9 cellular contexts compared by ENCODE assay signal in the genomic region with DNA sequence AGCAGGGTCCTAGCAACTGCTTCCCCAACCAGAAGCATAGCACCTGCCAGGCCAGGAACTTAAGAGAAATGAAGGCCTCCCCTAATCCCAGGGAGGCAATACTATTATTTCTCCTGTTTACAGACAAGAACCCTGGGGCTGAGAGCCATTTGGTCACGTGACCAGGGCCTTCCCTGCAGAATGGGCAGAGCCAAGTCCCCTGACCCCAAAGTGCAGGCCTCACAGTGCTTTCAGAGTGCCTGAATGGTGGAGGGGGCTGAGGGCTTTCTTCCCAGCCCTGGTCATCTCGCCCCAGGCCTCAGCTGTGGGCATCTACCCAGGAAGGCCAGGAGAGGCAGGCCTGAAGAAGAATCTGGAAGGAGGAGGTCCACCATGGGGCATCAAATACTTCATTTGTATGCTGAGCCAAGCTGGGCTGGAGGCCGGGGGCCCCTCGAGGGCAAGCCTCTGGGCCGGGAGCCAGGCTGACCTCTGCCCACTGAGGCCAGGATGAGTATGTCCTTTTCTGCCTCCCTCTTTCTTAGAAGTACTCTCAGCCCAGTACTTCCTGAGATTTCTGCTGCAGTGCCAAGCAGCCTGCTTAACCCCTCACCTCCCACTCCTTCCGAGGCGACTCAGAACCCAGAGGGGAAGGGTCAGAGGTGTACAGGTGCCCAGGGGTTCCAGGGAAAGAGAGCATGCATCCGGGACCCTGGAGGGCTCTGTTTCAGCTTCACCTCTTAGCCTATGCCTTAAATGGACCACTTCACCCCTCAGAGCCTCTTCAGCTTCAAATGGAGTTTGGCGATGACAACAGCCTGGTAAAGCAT. TPM values are rescaled to one million over a fixed set of nuclear protein-coding genes. Genes with fewer than 3 reads are reported as not detected.
DNase-seq lines count a peak whose midpoint lies in the region; ATAC-seq, FAIRE-seq and TF ChIP-seq lines count a peak whose summit lies in the region.
"Had no signal": no experiment of that assay in that cellular context is flagged by ENCODE, and none has a peak within 500 bp of the region (broad histone marks: within the 10 kb centered on the region; RNA-seq: fewer than 3 reads in every experiment).

No MANE protein-coding gene starts in this region.

- H3K4me1 Mint-ChIP-seq in brain, result peaks cover 42% of the 10 kb centered on the region

- no peaks in the 10 kb centered on the region for H3K79me2 ChIP-seq in HCT116 (ENCODE audit: insufficient read depth, low read length)

- no peak for TF ChIP-seq RAD21 in HCT116 (IDR thresholded peaks at IDR 0.05; ENCODE audit: low read depth)

- H3K27me3 ChIP-seq in HCT116 (ENCODE audit: insufficient read depth, low read length) (no peaks in the 10 kb centered on the region), right lobe of liver (no peaks in the 10 kb centered on the region), stomach (no peaks in the 10 kb centered on the region)

- H3K27ac Mint-ChIP-seq in brain, result peak overlapping the region in 3 of 5 experiments; percentile 27 to 61 (median 42)

- no peak overlapping the region for H3K4me3 ChIP-seq in HCT116 (replicated peaks in 1 of 2; ENCODE audit: low read depth in 1 of 2, low read length in 2 of 2)
- no peak overlapping the region for H3K4me3 ChIP-seq in right lobe of liver
- no peak overlapping the region for H3K4me3 ChIP-seq in stomach

- POLR2A ChIA-PET in HCT116 (lab: Charles Lee), result no interaction called here

- 67% methylated on average over 6 of the region's 9 CpGs for WGBS in right lobe of liver (ENCODE audit: insufficient coverage, low coverage, low lambda C conversion rate, missing lambda C conversion rate)
- WGBS in stomach, 5 donors, result 45 to 62% (median 60%) methylated on average over 9 of the region's 9 CpGs

- H3K4me2 ChIP-seq in HCT116 (ENCODE audit: low read length), result no peak overlapping the region

- intact Hi-C loops in HCT116 (cut with micrococcal nuclease), result no loop called here
- intact Hi-C loops in right lobe of liver (cut with DNase I), result loop anchor here in 1 of 2 donors (10.0 kb wide), 1 partner anchor 45 kb away; a partner anchor contains a TSS
- intact Hi-C loops in stomach (cut with DNase I; ENCODE audit: low total_unique reads), result no loop called here

- no peak overlapping the region for H3K4me3 Mint-ChIP-seq in brain
- H3K4me3 Mint-ChIP-seq: activated naive CD8-positive, alpha-beta T cell treated with anti-CD3 and anti-CD28 coated beads, Interleukin-2, amount 10 ng/mL, durations not matched to agents 7 days and 5 days had no signal

- H3K9me3 ChIP-seq in HCT116 (ENCODE audit: control insufficient read depth in 1 of 2, insufficient read depth in 1 of 2, low read depth in 1 of 2, low read length in 2 of 2) (no peaks in the 10 kb centered on the region), right lobe of liver (no peaks in the 10 kb centered on the region), stomach (no peaks in the 10 kb centered on the region)

- no TSS peak for BruUV-seq in HCT116 (replicated peaks; lab: Mats Ljungman, UMichigan)

- no peaks in the 10 kb centered on the region for H4K20me1 ChIP-seq in HCT116 (ENCODE audit: insufficient read depth)

- H2AFZ ChIP-seq in HCT116 (ENCODE audit: low read depth, low read length, poor library complexity, severe bottlenecking), result no peak overlapping the region

- no peaks in the 10 kb centered on the region for H3K36me3 Mint-ChIP-seq in brain
- H3K36me3 Mint-ChIP-seq: activated naive CD8-positive, alpha-beta T cell treated with anti-CD3 and anti-CD28 coated beads, Interleukin-2, amount 10 ng/mL, durations not matched to agents 7 days and 5 days had no signal

- no peak for DNase-seq in HCT116 (ENCODE audit: low read depth, low spot score)
- DNase-seq in right lobe of liver, result peak in 1 of 3 donors; percentile 72
- DNase-seq in stomach, result no peak
- DNase-seq in DMS79 treated with DMSO at 0.1 percent for 48 hours (lab: John Stamatoyannopoulos, UW), result no peak
- no peak for DNase-seq in GM12891 (ENCODE audit: insufficient read length, low spot score)
- DNase-seq in 8988T, result no peak
- no peak for DNase-seq in HTR-8/SVneo (ENCODE audit: insufficient read length, low spot score)

- ATAC-seq in HCT116 (0 out of 2 replicates have a peak, but pooled peaks have one; percentile 4), right lobe of liver (peak in 3 of 4 donors; percentile 2 to 3 (median 2))

- H3K9me2 ChIP-seq in HCT116 (ENCODE audit: insufficient read depth), result no peaks in the 10 kb centered on the region

- RAD21 ChIA-PET in HCT116 (lab: Charles Lee; ENCODE audit: low non-redundant PET in 1 of 2, low total read pairs in 2 of 2, uncharacterized antibody in 2 of 2, unreplicated experiment in 2 of 2), result no interaction called here

- no peaks in the 10 kb centered on the region for H3K9me3 Mint-ChIP-seq in brain
- H3K9me3 Mint-ChIP-seq: activated naive CD8-positive, alpha-beta T cell treated with anti-CD3 and anti-CD28 coated beads, Interleukin-2, amount 10 ng/mL, durations not matched to agents 7 days and 5 days had no signal

- peaks cover 3 to 29% of the 10 kb centered on the region in 2 experiments; a peak in 3 of 4 replicates for H3K4me1 ChIP-seq in HCT116 (ENCODE audit: control insufficient read depth in 1 of 2, insufficient read depth in 2 of 2, low read length in 2 of 2)
- H3K4me1 ChIP-seq in right lobe of liver, result peaks cover 0 to 53% (median 6%) of the 10 kb centered on the region in 4 donors
- H3K4me1 ChIP-seq in stomach, result peaks cover 33 to 52% (median 37%) of the 10 kb centered on the region in 4 donors

- FAIRE-seq in GM12891 (lab: Jason Lieb, UNC), result no peak
- no peak for FAIRE-seq in HTR-8/SVneo (lab: Jason Lieb, UNC)

- no peaks in the 10 kb centered on the region for H3K27me3 Mint-ChIP-seq in brain
- H3K27me3 Mint-ChIP-seq: activated naive CD8-positive, alpha-beta T cell treated with anti-CD3 and anti-CD28 coated beads, Interleukin-2, amount 10 ng/mL, durations not matched to agents 7 days and 5 days had no signal

- H3K9ac ChIP-seq in HCT116 (ENCODE audit: low read length), result no peak overlapping the region

- TF ChIP-seq CTCF in HCT116 (IDR thresholded peaks at IDR 0.05 in 2 of 3, conservative IDR thresholded peaks at IDR 0.05 in 1 of 3; ENCODE audit: borderline replicate concordance in 1 of 3, insufficient read depth in 1 of 3, low read depth in 2 of 3, low read length in 2 of 3) (no peak), brain (conservative IDR thresholded peaks at IDR 0.05) (no peak), right lobe of liver (IDR thresholded peaks at IDR 0.05) (no peak), stomach (IDR thresholded peaks at IDR 0.05) (no peak)

- TF ChIP-seq POLR2A in HCT116 (IDR thresholded peaks at IDR 0.05; ENCODE audit: borderline replicate concordance, extremely low read depth, insufficient read depth, insufficient read length) (no peak), right lobe of liver (IDR thresholded peaks at IDR 0.05) (no peak), stomach (IDR thresholded peaks at IDR 0.05) (no peak), GM12891 (IDR thresholded peaks at IDR 0.05; ENCODE audit: low read depth, low read length) (no peak)

- H3K36me3 ChIP-seq in HCT116 (ENCODE audit: control insufficient read depth in 1 of 2, insufficient read depth in 2 of 2, low read length in 2 of 2) (no peaks in the 10 kb centered on the region), right lobe of liver (no peaks in the 10 kb centered on the region), stomach (no peaks in the 10 kb centered on the region)

- CTCF ChIA-PET in HCT116 (lab: Charles Lee), result no interaction called here

- peak overlapping the region; percentile 14; the same call in 1 of the 2 replicates for H3K27ac ChIP-seq in HCT116 (ENCODE audit: low read depth, low read length)
- H3K27ac ChIP-seq in right lobe of liver, result peak overlapping the region; percentile 81 to 96 (median 92)
- H3K27ac ChIP-seq in stomach, result peak overlapping the region; percentile 73 to 94 (median 85)

- TF ChIP-seq EP300 in stomach (IDR thresholded peaks at IDR 0.05), result no peak

TF ChIP-seq in GM12891, 5 proteins besides CTCF, POLR2A, EP300 and RAD21:
- TF ChIP-seq TAF1 (IDR thresholded peaks at IDR 0.05; ENCODE audit: low read depth, low read length) (no peak), POLR2AphosphoS5 (IDR thresholded peaks at IDR 0.05; ENCODE audit: low read depth, low read length) (no peak), PAX5 (IDR thresholded peaks at IDR 0.05; ENCODE audit: insufficient read depth, low read length, severe bottlenecking) (no peak), SPI1 (IDR thresholded peaks at IDR 0.05; ENCODE audit: low read depth, low read length) (no peak), POU2F2 (IDR thresholded peaks at IDR 0.05; ENCODE audit: low read depth, low read length) (no peak)
TF ChIP-seq in GM12891: peak in this region for 0.

RNA-seq across cellular contexts. Expression of a gene that starts 18.9 kb away (rescaled TPM):
- total RNA-seq in HCT116 (2021; ENCODE audit: unreplicated experiment) (16.6 TPM), right lobe of liver (100 to 1,000 TPM; 106 to 407 (median 232) TPM), stomach (100 to 1,000 TPM; 167 to 690 (median 553) TPM)
- 55.8 and 144 TPM in 2 replicates for polyA plus RNA-seq in HCT116 (2012)
- polyA plus RNA-seq in brain (ENCODE audit: insufficient read depth, low read depth, low replicate concordance) (33.1 TPM), stomach (100 to 1,000 TPM in 1 of 3 donors, 10 to 100 TPM in 2; 76.4 to 136 (median 81.9) TPM)
- 5.2 TPM for polyA plus RNA-seq in GM12891 (2012; ENCODE audit: low read depth, missing spikeins)

RNA-seq across cellular contexts. Expression of a gene that starts 44.2 kb away (rescaled TPM):
- total RNA-seq in HCT116 (2021; ENCODE audit: unreplicated experiment), result 73.3 TPM
- 85.5 and 90.7 TPM in 2 replicates for polyA plus RNA-seq in HCT116 (2012)
- 73.3 TPM for polyA plus RNA-seq in brain (ENCODE audit: insufficient read depth, low read depth, low replicate concordance)
- 100 to 1,000 TPM; 103 to 264 (median 154) TPM for total RNA-seq in right lobe of liver
- total RNA-seq in stomach, result 100 to 1,000 TPM in 4 of 5 donors, 10 to 100 TPM in 1; 98.8 to 293 (median 137) TPM
- 10 to 100 TPM; 54.5 to 95.3 (median 83.7) TPM for polyA plus RNA-seq in stomach
- 57.4 TPM for polyA plus RNA-seq in GM12891 (2012; ENCODE audit: low read depth, missing spikeins)

Comparison
In these comparisons a context has a peak if more than half of its experiments do, and no peak if none do; other contexts are left out.
1. H3K27ac ChIP-seq: peak in every context shown above with its lines; median percentile 92 in right lobe of liver; 85 in stomach; 14 in HCT116.